Comparison of ENCODE assay signal across 8 cellular contexts in genomic region chr6:34144581-34145160, GRCh38. TPM values are rescaled to one million over a fixed set of nuclear protein-coding genes. Genes with fewer than 3 reads are reported as not detected.
DNase-seq lines count a peak whose midpoint lies in the region; ATAC-seq, FAIRE-seq and TF ChIP-seq lines count a peak whose summit lies in the region.

No MANE protein-coding gene starts in this region.

- H3K27ac ChIP-seq in A549 (peak overlapping the region in 1 of 2 experiments; percentile 68; a peak in 3 of 6 replicates), caudate nucleus (ENCODE audit: low read depth, low read length) (peak overlapping the region; percentile 26)

- H3K9me3 Mint-ChIP-seq in natural killer cell treated with Interleukin-12 subunit alpha and Interleukin-12 subunit beta and Interleukin-15 and Interleukin-18, amount 100 ng/mL, for 72 hours = no peaks in the 10 kb centered on the region

- TF ChIP-seq CTCF in A549 (IDR thresholded peaks at IDR 0.05) = no peak

- ATAC-seq in A549 = peak in 1 of 2 experiments; percentile 48; a peak in 3 of 6 replicates
- ATAC-seq in natural killer cell treated with Interleukin-12 subunit alpha and Interleukin-12 subunit beta and Interleukin-15 and Interleukin-18, amount 100 ng/mL, for 72 hours = no peak
- no peak for ATAC-seq in HG03442 (IDR thresholded peaks at IDR 0.05; ENCODE audit: unreplicated experiment)

- peaks cover 40 to 44% of the 10 kb centered on the region in 2 donors for H3K27me3 Mint-ChIP-seq in natural killer cell treated with Interleukin-12 subunit alpha and Interleukin-12 subunit beta and Interleukin-15 and Interleukin-18, amount 100 ng/mL, for 72 hours

- H3K27me3 ChIP-seq in H7 (ENCODE audit: control insufficient read depth, insufficient read depth, low read length) = peaks cover 38% of the 10 kb centered on the region

- TF ChIP-seq RAD21 in A549 (conservative IDR thresholded peaks at IDR 0.05 in 1 of 2, IDR thresholded peaks at IDR 0.05 in 1 of 2) = no peak

- POLR2A ChIA-PET in A549 (lab: Yijun Ruan, JAX) = interaction anchor here (1.2 kb wide), 1 partner anchor 8 kb away, joined by 3 read pairs; no protein-coding TSS in a partner anchor

- peaks cover 10% of the 10 kb centered on the region; the same call in 1 of the 3 replicates for H3K4me1 ChIP-seq in A549

- no peaks in the 10 kb centered on the region for H3K36me3 ChIP-seq in H7 (replicated peaks; ENCODE audit: control insufficient read depth, insufficient read depth, low read length)

- H3K9me3 ChIP-seq in A549 = no peaks in the 10 kb centered on the region

- no peak for TF ChIP-seq EP300 in A549 (IDR thresholded peaks at IDR 0.05)

- no peak overlapping the region for H3K27ac Mint-ChIP-seq in natural killer cell treated with Interleukin-12 subunit alpha and Interleukin-12 subunit beta and Interleukin-15 and Interleukin-18, amount 100 ng/mL, for 72 hours

- CTCF ChIA-PET in A549 (lab: Yijun Ruan, JAX) = interaction anchor here (1.1 to 4.0 kb wide), 10 partner anchors 10 to 433 kb away, joined by 3 to 26 read pairs (median 6); partner anchors contain the start of gene UQCC2

- TF ChIP-seq POLR2A in A549 (IDR thresholded peaks at IDR 0.05; ENCODE audit: low read length) = no peak

- 0% methylated on average over 1 of the region's 58 CpGs for WGBS in A549 (ENCODE audit: missing lambda C conversion rate)

- FAIRE-seq in A549 (lab: Jason Lieb, UNC) = no peak

- peak overlapping the region; percentile 48 for H3K4me3 ChIP-seq in A549
- peak overlapping the region; percentile 80 for H3K4me3 ChIP-seq in H7 (ENCODE audit: insufficient read depth, low read depth, low read length)

- H3K4me2 ChIP-seq in A549 = peak overlapping the region; percentile 100

- no peak overlapping the region for H3K4me3 Mint-ChIP-seq in natural killer cell treated with Interleukin-12 subunit alpha and Interleukin-12 subunit beta and Interleukin-15 and Interleukin-18, amount 100 ng/mL, for 72 hours

- peaks cover 0 to 6% of the 10 kb centered on the region in 2 donors for H3K4me1 Mint-ChIP-seq in natural killer cell treated with Interleukin-12 subunit alpha and Interleukin-12 subunit beta and Interleukin-15 and Interleukin-18, amount 100 ng/mL, for 72 hours (ENCODE audit: low read depth in 2 of 2)

- DNase-seq in A549 (ENCODE audit: low read depth in 1 of 2, low spot score in 1 of 2) (no peak), H7 (peak; percentile 81), caudate nucleus (lab: John Stamatoyannopoulos, UW) (peak in 1 of 61 donors; percentile 32), NCI-H510A treated with DMSO at 0.1 percent for 48 hours (lab: John Stamatoyannopoulos, UW) (no peak), C1 segment of cervical spinal cord (lab: John Stamatoyannopoulos, UW) (no peak), NCI-H226 (no peak)
- peak; percentile 32 for DNase-seq in natural killer cell treated with Interleukin-12 subunit alpha and Interleukin-12 subunit beta and Interleukin-15 and Interleukin-18, amount 100 ng/mL, for 72 hours (ENCODE audit: low spot score)

- H3K36me3 Mint-ChIP-seq in natural killer cell treated with Interleukin-12 subunit alpha and Interleukin-12 subunit beta and Interleukin-15 and Interleukin-18, amount 100 ng/mL, for 72 hours = no peaks in the 10 kb centered on the region

TF ChIP-seq in A549, 52 proteins besides CTCF, POLR2A, EP300 and RAD21:
- TF ChIP-seq MAFK (IDR thresholded peaks at IDR 0.05; ENCODE audit: partially characterized antibody) (no peak), RARB (CRISPR knock-in tag; IDR thresholded peaks at IDR 0.05) (no peak), FOXS1 (CRISPR knock-in tag; IDR thresholded peaks at IDR 0.05) (no peak), NR3C1 (IDR thresholded peaks at IDR 0.05) (no peak), KDM1A (IDR thresholded peaks at IDR 0.05; ENCODE audit: low read depth) (no peak), NFE2L2 (conservative IDR thresholded peaks at IDR 0.05; ENCODE audit: low read length) (no peak), POLR2AphosphoS2 (conservative IDR thresholded peaks at IDR 0.05; ENCODE audit: low read length) (no peak), BCL3 (IDR thresholded peaks at IDR 0.05) (no peak), RNF2 (IDR thresholded peaks at IDR 0.05; ENCODE audit: borderline replicate concordance, low read depth) (no peak), ZFP36 (IDR thresholded peaks at IDR 0.05; ENCODE audit: borderline replicate concordance, partially characterized antibody) (no peak), HOXA7 (CRISPR knock-in tag; IDR thresholded peaks at IDR 0.05) (no peak), CHD4 (IDR thresholded peaks at IDR 0.05; ENCODE audit: borderline replicate concordance) (no peak), E2F6 (IDR thresholded peaks at IDR 0.05; ENCODE audit: borderline replicate concordance, low read depth) (no peak), FOSB (CRISPR knock-in tag; IDR thresholded peaks at IDR 0.05) (no peak), SMC3 (IDR thresholded peaks at IDR 0.05) (no peak), EHF (CRISPR knock-in tag; IDR thresholded peaks at IDR 0.05) (no peak), JUN (IDR thresholded peaks at IDR 0.05) (no peak), USF2 (IDR thresholded peaks at IDR 0.05) (no peak), HMGXB4 (CRISPR knock-in tag; IDR thresholded peaks at IDR 0.05; ENCODE audit: borderline replicate concordance) (no peak)

RNA-seq across cellular contexts. Expression of gene GRM4, which starts 1.2 kb away (rescaled TPM):
- polyA plus RNA-seq in A549 (2011; rRNA removed) = 0.03 and 0.05 TPM in 2 replicates
- polyA plus RNA-seq in A549 (2012; cell fraction: cytosol; rRNA removed) = 0.03 TPM in 2 replicates
- polyA plus RNA-seq in A549 (2012; cell fraction: nucleus; rRNA removed) = 0.18 and 0.21 TPM in 2 replicates
- polyA plus RNA-seq in A549 (2017; fragmentation: RNase III; extraction: RNeasy Plus Mini Kit Qiagen cat#74134 plus additional on column Dnase treatment) = 0.05 to 0.13 TPM (median 0.07 TPM) in 3 replicates
- polyA minus RNA-seq in A549 (2011; rRNA and poly(A)+ RNA removed) = 0.05 and 0.08 TPM in 2 replicates
- 23.9 and 35.3 TPM in 2 replicates for total RNA-seq in H7 (2014; rRNA removed; shearing (Covaris generic))
- not detected for total RNA-seq in natural killer cell treated with Interleukin-12 subunit alpha and Interleukin-12 subunit beta and Interleukin-15 and Interleukin-18, amount 100 ng/mL, for 72 hours

Comparison
In these comparisons a context has a peak if more than half of its experiments do, and no peak if none do; other contexts are left out.
1. DNase-seq: peak in H7 (single experiment) and natural killer cell treated with Interleukin-12 subunit alpha and Interleukin-12 subunit beta and Interleukin-15 and Interleukin-18, amount 100 ng/mL, for 72 hours (single experiment); none in A549 (0 of 2), NCI-H510A treated with DMSO at 0.1 percent for 48 hours (single experiment), C1 segment of cervical spinal cord (0 of 14) and NCI-H226 (single experiment).
2. RNA of gene GRM4, which starts 1.2 kb away (total RNA-seq): 23.9 to 35.3 TPM in H7; not detected in natural killer cell treated with Interleukin-12 subunit alpha and Interleukin-12 subunit beta and Interleukin-15 and Interleukin-18, amount 100 ng/mL, for 72 hours; every median in the first group is over 10 times any median in the second.